ENCODE assay signal across 8 cellular contexts in the genomic region with DNA sequence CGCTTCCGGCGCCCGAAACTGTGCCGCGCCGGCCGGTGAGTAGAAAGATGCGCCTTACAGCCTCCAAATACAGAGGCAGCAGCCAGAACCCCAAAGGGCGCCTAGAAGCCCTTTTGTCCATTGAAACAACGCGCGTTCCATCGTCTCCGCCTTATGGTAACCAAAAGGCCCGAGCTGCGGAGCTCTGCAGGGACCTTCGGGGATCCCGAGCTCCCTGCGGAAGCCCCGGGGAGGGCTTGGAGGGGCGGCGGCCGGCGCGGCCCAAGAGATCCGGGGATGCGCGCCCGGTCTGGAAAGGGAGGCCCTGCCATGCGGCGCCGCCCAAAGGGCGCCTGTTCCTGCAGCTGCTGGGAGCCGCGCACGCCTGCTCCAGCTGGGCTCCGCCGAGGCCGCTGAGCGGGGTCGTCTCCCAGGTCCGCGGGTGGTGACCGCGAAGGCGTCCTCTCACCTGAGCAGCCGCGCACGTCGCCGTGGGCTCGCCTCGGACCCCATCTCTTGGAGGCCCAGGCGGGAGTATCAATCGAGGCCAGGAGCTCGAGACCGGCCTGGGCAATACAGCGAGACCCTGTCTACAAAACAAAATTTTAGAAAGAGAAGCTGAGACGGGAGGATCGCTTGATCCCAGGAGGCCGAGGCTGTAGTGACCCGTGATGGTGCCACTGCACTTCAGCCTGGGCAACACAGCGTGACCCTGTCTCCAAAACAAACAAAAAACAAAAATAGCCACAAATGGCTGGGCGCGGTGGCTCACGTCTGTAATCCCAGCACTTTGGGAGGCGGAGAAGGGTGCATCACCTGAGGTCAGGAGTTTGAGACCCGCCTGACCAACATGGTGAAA. TPM values are rescaled to one million over a fixed set of nuclear protein-coding genes. Genes with fewer than 3 reads are reported as not detected.
DNase-seq lines count a peak whose midpoint lies in the region; ATAC-seq and TF ChIP-seq lines count a peak whose summit lies in the region.

No MANE protein-coding gene starts in this region.

- peaks cover 4 to 23% of the 10 kb centered on the region in 2 donors for H3K4me1 ChIP-seq in neuronal stem cell (ENCODE audit: control insufficient read depth in 2 of 2, insufficient read depth in 1 of 2, low read depth in 1 of 2, low read length in 2 of 2)

- H2BK15ac ChIP-seq in neuronal stem cell (ENCODE audit: low read length): peak overlapping the region; percentile 25

- H2BK12ac ChIP-seq in neuronal stem cell (ENCODE audit: low read length): no peak overlapping the region

- peak overlapping the region; percentile 72 for H3K27ac ChIP-seq in CD4-positive, alpha-beta T cell (ENCODE audit: low read depth, low read length)
- H3K27ac ChIP-seq in neuronal stem cell (replicated peaks; ENCODE audit: low read length): peak overlapping the region; percentile 94

- peak overlapping the region; percentile 98 for H2AFZ ChIP-seq in neuronal stem cell (ENCODE audit: low read length)

- peak in 1 of 10 experiments; percentile 13 for DNase-seq in CD4-positive, alpha-beta T cell
- DNase-seq in T-cell (no peak), fibroblast of pulmonary artery (ENCODE audit: low read depth) (no peak), neuronal stem cell (ENCODE audit: low spot score) (no peak), NCI-H2029 treated with DMSO at 0.1 percent for 48 hours (lab: John Stamatoyannopoulos, UW) (no peak), kidney glomerular epithelial cell (lab: John Stamatoyannopoulos, UW) (no peak)

- no peak for ATAC-seq in CD4-positive, alpha-beta T cell (ENCODE audit: poor library complexity)
- ATAC-seq in HG03439 (IDR thresholded peaks at IDR 0.05; ENCODE audit: unreplicated experiment): peak; percentile 4
- ATAC-seq in T-cell (replicated peaks in 1 of 4): peak in 3 of 4 experiments; percentile 1 to 14 (median 3)

- peaks cover 8% of the 10 kb centered on the region for H3K79me1 ChIP-seq in neuronal stem cell (ENCODE audit: low read depth, low read length)

- H3K14ac ChIP-seq in neuronal stem cell (ENCODE audit: low read length): no peak overlapping the region

- peak overlapping the region; percentile 20 for H2BK5ac ChIP-seq in neuronal stem cell (ENCODE audit: low read length)

- H3K4me3 ChIP-seq in fibroblast of pulmonary artery (replicated peaks; ENCODE audit: low read depth, low read length) (peak overlapping the region; percentile 73), neuronal stem cell (ENCODE audit: low read length in 2 of 2) (peak overlapping the region; percentile 66 to 89)

- H3K9me3 ChIP-seq in CD4-positive, alpha-beta T cell (ENCODE audit: control insufficient read depth, low read length): no peaks in the 10 kb centered on the region
- H3K9me3 ChIP-seq in neuronal stem cell (replicated peaks in 1 of 2; ENCODE audit: control insufficient read depth in 2 of 2, insufficient read depth in 1 of 2, low read depth in 1 of 2, low read length in 2 of 2): no peaks in the 10 kb centered on the region

- H3K36me3 Mint-ChIP-seq in CD4-positive, alpha-beta T cell (ENCODE audit: low read depth): peaks cover 20% of the 10 kb centered on the region
- H3K36me3 Mint-ChIP-seq in T-cell: no peaks in the 10 kb centered on the region

- peak overlapping the region; percentile 96 for H3K4me3 Mint-ChIP-seq in CD4-positive, alpha-beta T cell
- peak overlapping the region; percentile 88 to 89 (median 88) for H3K4me3 Mint-ChIP-seq in T-cell

- H3K4me2 ChIP-seq in neuronal stem cell (ENCODE audit: insufficient read depth, low read length, poor library complexity, severe bottlenecking): peak overlapping the region; percentile 75

- H4K91ac ChIP-seq in neuronal stem cell (ENCODE audit: low read depth, low read length, poor library complexity): no peak overlapping the region

- CTCF ChIA-PET in CD4-positive, alpha-beta T cell (lab: Charles Lee): interaction anchor here (1.2 to 3.5 kb wide), 3 partner anchors 10 to 394 kb away, joined by 3 to 36 read pairs (median 11); a partner anchor contains a TSS
- CTCF ChIA-PET in T-cell (lab: Charles Lee): interaction anchor here in 1 of 2 donors (0.6 to 4.3 kb wide), 5 partner anchors 9 to 252 kb away, joined by 3 to 28 read pairs (median 6); a partner anchor contains a TSS

- no peaks in the 10 kb centered on the region for H3K9me3 Mint-ChIP-seq in CD4-positive, alpha-beta T cell
- no peaks in the 10 kb centered on the region for H3K9me3 Mint-ChIP-seq in T-cell

- peak overlapping the region; percentile 51 for H2BK120ac ChIP-seq in neuronal stem cell (ENCODE audit: low read depth, low read length)

- peak overlapping the region; percentile 100 for H3K27ac Mint-ChIP-seq in CD4-positive, alpha-beta T cell
- H3K27ac Mint-ChIP-seq in T-cell: peak overlapping the region; percentile 96 to 97

- TF ChIP-seq CTCF in CD4-positive, alpha-beta T cell (IDR thresholded peaks at IDR 0.05): no peak
- TF ChIP-seq CTCF in fibroblast of pulmonary artery (IDR thresholded peaks at IDR 0.05; ENCODE audit: low read length, missing control alignments): no peak

- H3K18ac ChIP-seq in neuronal stem cell (ENCODE audit: low read length): peak overlapping the region; percentile 82

- H3K9ac ChIP-seq in neuronal stem cell (ENCODE audit: low read depth, low read length, poor library complexity): peak overlapping the region; percentile 88

- H3K27me3 Mint-ChIP-seq in CD4-positive, alpha-beta T cell: peaks cover 4% of the 10 kb centered on the region
- H3K27me3 Mint-ChIP-seq in T-cell: peaks cover 0 to 3% of the 10 kb centered on the region in 2 donors

- H4K8ac ChIP-seq in neuronal stem cell (ENCODE audit: low read depth, low read length): no peak overlapping the region

- POLR2A ChIA-PET in CD4-positive, alpha-beta T cell (lab: Charles Lee): interaction anchor here (0.7 to 4.2 kb wide), 18 partner anchors 9 to 1149 kb away, joined by 3 to 99 read pairs (median 5); a partner anchor contains a TSS
- POLR2A ChIA-PET in T-cell (lab: Charles Lee): interaction anchor here in 1 of 2 donors (0.5 to 2.0 kb wide), 3 partner anchors 9 to 40 kb away, joined by 3 to 11 read pairs (median 3); no protein-coding TSS in a partner anchor

- no peaks in the 10 kb centered on the region for H3K27me3 ChIP-seq in CD4-positive, alpha-beta T cell (ENCODE audit: control insufficient read depth, insufficient read depth, low read length)
- no peaks in the 10 kb centered on the region for H3K27me3 ChIP-seq in neuronal stem cell (ENCODE audit: control insufficient read depth in 3 of 3, insufficient read depth in 3 of 3, low read depth in 1 of 3, low read length in 3 of 3)

- no CpG with 5 or more reads among the region's 69 CpGs for WGBS in neuronal stem cell (ENCODE audit: extremely low coverage in 2 of 2, insufficient read length in 2 of 2, insufficient replicate concordance in 1 of 2), 2 donors

- peak overlapping the region; percentile 83 for H3K23ac ChIP-seq in neuronal stem cell (ENCODE audit: low read depth, low read length, poor library complexity)

- H3K4me1 Mint-ChIP-seq in CD4-positive, alpha-beta T cell (ENCODE audit: low read depth): peaks cover 69% of the 10 kb centered on the region
- H3K4me1 Mint-ChIP-seq in T-cell: peaks cover 64 to 70% (median 67%) of the 10 kb centered on the region in 3 donors

- intact Hi-C loops in CD4-positive, alpha-beta T cell (cut with DNase I, micrococcal nuclease): loop anchor here in 1 of 2 experiments (10.0 kb wide), 2 partner anchors 480 to 1070 kb away; a partner anchor contains a TSS

- peaks cover 0 to 8% of the 10 kb centered on the region in 2 donors for H3K36me3 ChIP-seq in neuronal stem cell (replicated peaks in 1 of 2; ENCODE audit: control insufficient read depth in 2 of 2, insufficient read depth in 2 of 2, low read length in 2 of 2)

- H2AK5ac ChIP-seq in neuronal stem cell (ENCODE audit: low read depth, low read length): peak overlapping the region; percentile 71

- TF ChIP-seq POLR2A in GM19193 (IDR thresholded peaks at IDR 0.05; ENCODE audit: extremely low read depth, insufficient read depth, insufficient read length): peak; percentile 30

- no peak overlapping the region for H3K4ac ChIP-seq in neuronal stem cell (ENCODE audit: low read length)

RNA-seq across cellular contexts. Expression of a gene that starts 0.8 kb away (rescaled TPM):
- total RNA-seq in CD4-positive, alpha-beta T cell: 10 to 100 TPM; 35.7 to 38.9 TPM
- total RNA-seq in T-cell: 10 to 100 TPM; 34.7 to 67.2 (median 55.6) TPM
- 9.0 TPM for polyA plus RNA-seq in neuronal stem cell (2013, experiment 1 of 2)
- 8.4 TPM for polyA plus RNA-seq in neuronal stem cell (2013, experiment 2 of 2)

RNA-seq across cellular contexts. Expression of a gene that starts 7.8 kb away (rescaled TPM):
- 10 to 100 TPM; 92.4 to 96.6 TPM for total RNA-seq in CD4-positive, alpha-beta T cell
- 10 to 100 TPM; 51.3 to 90.4 (median 53.3) TPM for total RNA-seq in T-cell
- polyA plus RNA-seq in neuronal stem cell (2013, experiment 1 of 2): 41.5 TPM
- polyA plus RNA-seq in neuronal stem cell (2013, experiment 2 of 2): 41.0 TPM
